ENCODE assay signal across 23 cellular contexts in genomic region chr2:59690849-59691248, GRCh38.
A peak's percentile ranks its signal among the peaks of the same experiment; 100 is the strongest.
DNase-seq lines count a peak whose midpoint lies in the region; ATAC-seq and TF ChIP-seq lines count a peak whose summit lies in the region.
"Had no signal": no experiment of that assay in that cellular context is flagged by ENCODE, and none has a peak within 500 bp of the region (broad histone marks: within the 10 kb centered on the region; RNA-seq: fewer than 3 reads in every experiment).

No MANE protein-coding gene starts in this region.

- H3K9me3 ChIP-seq in cardiac muscle cell (ENCODE audit: low read depth) (no peaks in the 10 kb centered on the region), T-helper 17 cell (ENCODE audit: control insufficient read depth, low read length, poor library complexity, severe bottlenecking) (no peaks in the 10 kb centered on the region), PC-3 (ENCODE audit: low read length) (no peaks in the 10 kb centered on the region)

- no peaks in the 10 kb centered on the region for H3F3A ChIP-seq in GM23338 (replicated peaks; ENCODE audit: low read depth)
- no peaks in the 10 kb centered on the region for H3F3A ChIP-seq in PC-3 (ENCODE audit: low read length, unreplicated experiment)

- ATAC-seq in GM23338 (no peak), left ventricle myocardium superior (peak; percentile 63), T-helper 17 cell (no peak), PC-3 (no peak)

- POLR2A ChIA-PET in PC-3 (lab: Charles Lee; ENCODE audit: unreplicated experiment) = no interaction called here

- peak overlapping the region; percentile 81; the same call in 1 of the 2 replicates for H2AFZ ChIP-seq in GM23338
- H2AFZ ChIP-seq in PC-3 (ENCODE audit: low read length) = no peak overlapping the region

- BruUV-seq in PC-3 (replicated peaks; lab: Mats Ljungman, UMichigan) = no TSS peak

- H3K36me3 Mint-ChIP-seq in GM23338 (ENCODE audit: low read depth) (peaks cover 5% of the 10 kb centered on the region; the same call in 2 of the 3 replicates), T-helper 17 cell (ENCODE audit: low read depth) (no peaks in the 10 kb centered on the region)

- H3K4me3 Mint-ChIP-seq in GM23338 (no peak overlapping the region), T-helper 17 cell (no peak overlapping the region)
- H3K4me3 Mint-ChIP-seq: CD4-positive, alpha-beta T cell had no signal

- H3K79me2 ChIP-seq in GM23338 (replicated peaks; ENCODE audit: insufficient read depth) = no peaks in the 10 kb centered on the region
- no peaks in the 10 kb centered on the region for H3K79me2 ChIP-seq in PC-3 (ENCODE audit: low read length)

- H3K9me3 Mint-ChIP-seq in GM23338 = peaks cover 7% of the 10 kb centered on the region; the same call in 2 of the 3 replicates

- H3K9me2 ChIP-seq in GM23338 (ENCODE audit: insufficient read depth) (no peaks in the 10 kb centered on the region), PC-3 (replicated peaks; ENCODE audit: low read length) (no peaks in the 10 kb centered on the region)

- H3K27me3 ChIP-seq in cardiac muscle cell (no peaks in the 10 kb centered on the region), GM23338 (ENCODE audit: insufficient read depth) (no peaks in the 10 kb centered on the region), PC-3 (ENCODE audit: low read length) (no peaks in the 10 kb centered on the region)
- H3K27me3 ChIP-seq: BLaER1 had no signal

- H3K27ac Mint-ChIP-seq in GM23338 = no peak overlapping the region
- no peak overlapping the region for H3K27ac Mint-ChIP-seq in T-helper 17 cell
- H3K27ac Mint-ChIP-seq: CD4-positive, alpha-beta T cell had no signal

- H4K20me1 ChIP-seq in GM23338 (replicated peaks; ENCODE audit: insufficient read depth) (no peaks in the 10 kb centered on the region), PC-3 (ENCODE audit: low read length) (no peaks in the 10 kb centered on the region)
- H4K20me1 ChIP-seq: BLaER1 had no signal

- intact Hi-C loops in cardiac septum (cut with DNase I) = no loop called here
- intact Hi-C loops in left ventricle myocardium superior (cut with micrococcal nuclease) = no loop called here
- intact Hi-C loops in PC-3 (cut with micrococcal nuclease) = no loop called here

- H3K4me2 ChIP-seq in GM23338 = no peak overlapping the region
- H3K4me2 ChIP-seq in PC-3 (ENCODE audit: low read length) = no peak overlapping the region
- H3K4me2 ChIP-seq: BLaER1, KMS-11 had no signal

- no peaks in the 10 kb centered on the region for H3K27me3 Mint-ChIP-seq in GM23338 (ENCODE audit: insufficient read depth, low read depth, poor library complexity)
- no peaks in the 10 kb centered on the region for H3K27me3 Mint-ChIP-seq in T-helper 17 cell

- TF ChIP-seq CTCF in cardiac muscle cell (IDR thresholded peaks at IDR 0.05; ENCODE audit: low read depth, low read length) (no peak), GM23338 (conservative IDR thresholded peaks at IDR 0.05; ENCODE audit: low read depth in 2 of 2) (no peak), PC-3 (conservative IDR thresholded peaks at IDR 0.05; ENCODE audit: low read depth, low read length) (no peak)

- H3K4me3 ChIP-seq in cardiac muscle cell (no peak overlapping the region), GM23338 (no peak overlapping the region), PC-3 (ENCODE audit: low read length) (no peak overlapping the region)
- H3K4me3 ChIP-seq: BLaER1, SK-N-MC had no signal

- DNase-seq in cardiac muscle cell (ENCODE audit: low read depth in 1 of 2, low spot score in 1 of 2) (peak in 1 of 2 donors; percentile 36), cardiac septum (ENCODE audit: low spot score) (no peak), GM23338 (ENCODE audit: low spot score) (no peak), left ventricle myocardium superior (peak; percentile 34), NCI-H128 (lab: John Stamatoyannopoulos, UW; ENCODE audit: unreplicated experiment) (no peak), T-helper 17 cell (no peak), PC-3 (no peak)
- DNase-seq: CD4-positive, alpha-beta T cell; COR-L47; DMS 273 treated with DMSO at 0.1 percent for 48 hours; EL; GF-D8; IMR-90; NCI-H1092 treated with DMSO at 0.1 percent for 48 hours; NCI-H1694; NCI-H226; NCI-H524 treated with DMSO at 0.1 percent for 48 hours; NCI-H82; SHP77 treated with DMSO at 0.1 percent for 48 hours; SW 1271 had no signal

- CTCF ChIA-PET in PC-3 (lab: Charles Lee) = no interaction called here

- peak overlapping the region; percentile 32 for H3K27ac ChIP-seq in cardiac muscle cell
- H3K27ac ChIP-seq in GM23338 (ENCODE audit: low read depth) = no peak overlapping the region
- H3K27ac ChIP-seq in PC-3 (ENCODE audit: low read length) = no peak overlapping the region
- H3K27ac ChIP-seq: BLaER1, KMS-11, SK-N-MC had no signal

- H3K9ac ChIP-seq in PC-3 (ENCODE audit: low read length) = no peak overlapping the region
- H3K9ac ChIP-seq: BLaER1, KMS-11 had no signal

- H3K4me1 ChIP-seq in cardiac muscle cell (ENCODE audit: low read depth) = peaks cover 7% of the 10 kb centered on the region
- H3K4me1 ChIP-seq in GM23338 (ENCODE audit: insufficient read depth) = peaks cover 4% of the 10 kb centered on the region; the same call in 1 of the 2 replicates
- H3K4me1 ChIP-seq in PC-3 (ENCODE audit: insufficient read depth, low read length) = no peaks in the 10 kb centered on the region
- H3K4me1 ChIP-seq: BLaER1 had no signal

- H3K4me1 Mint-ChIP-seq in GM23338 (peaks cover 5% of the 10 kb centered on the region; the same call in 2 of the 3 replicates), T-helper 17 cell (no peaks in the 10 kb centered on the region)

- H3K36me3 ChIP-seq in cardiac muscle cell (no peaks in the 10 kb centered on the region), GM23338 (ENCODE audit: insufficient read depth) (no peaks in the 10 kb centered on the region), PC-3 (ENCODE audit: low read depth, low read length) (no peaks in the 10 kb centered on the region)
- H3K36me3 ChIP-seq: BLaER1 had no signal

TF ChIP-seq in GM23338, 12 proteins besides CTCF, POLR2A, EP300 and RAD21 (continues in another document):
- TF ChIP-seq JUNB (IDR thresholded peaks at IDR 0.05; ENCODE audit: unreplicated experiment) (no peak), POLR2AphosphoS5 (IDR thresholded peaks at IDR 0.05; ENCODE audit: low read depth) (no peak), NANOG (IDR thresholded peaks at IDR 0.05; ENCODE audit: borderline replicate concordance) (no peak), CREB1 (CRISPR knock-in tag; IDR thresholded peaks at IDR 0.05; ENCODE audit: low read depth) (no peak), ZNF462 (CRISPR knock-in tag; IDR thresholded peaks at IDR 0.05) (no peak), STAT1 (IDR thresholded peaks at IDR 0.05; ENCODE audit: unreplicated experiment) (no peak), EZH2phosphoT487 (IDR thresholded peaks at IDR 0.05; ENCODE audit: unreplicated experiment) (no peak)
